ENCODE assay signal across 1 cellular context in genomic region chr4:88411491-88412101, GRCh38.
TF ChIP-seq lines count a peak whose summit lies in the region.

No MANE protein-coding gene starts in this region.

TF ChIP-seq in GM12878, 131 proteins besides CTCF, POLR2A, EP300 and RAD21 (continued from another document):
- no peak for TF ChIP-seq ZNF592 (IDR thresholded peaks at IDR 0.05)
- TF ChIP-seq EZH2 (IDR thresholded peaks at IDR 0.05; ENCODE audit: borderline replicate concordance, control insufficient read depth, low read depth, low read length), result no peak
- no peak for TF ChIP-seq ZNF622 (IDR thresholded peaks at IDR 0.05)
- no peak for TF ChIP-seq CHD2 (IDR thresholded peaks at IDR 0.05; ENCODE audit: borderline replicate concordance, low read depth, low read length)
